ENCODE assay signal across 24 cellular contexts in genomic region chr1:235009561-235010306, GRCh38.
DNase-seq lines count a peak whose midpoint lies in the region; ATAC-seq, FAIRE-seq and TF ChIP-seq lines count a peak whose summit lies in the region.
"Had no signal": no experiment of that assay in that cellular context is flagged by ENCODE, and none has a peak within 500 bp of the region (broad histone marks: within the 10 kb centered on the region; RNA-seq: fewer than 3 reads in every experiment).

No MANE protein-coding gene starts in this region.

- no TSS peak for BruUV-seq in OCI-LY7 (replicated peaks; lab: Mats Ljungman, UMichigan)

- no peak overlapping the region; the same call in 1 of the 2 replicates for H2AFZ ChIP-seq in OCI-LY7 (ENCODE audit: low read length)
- H2AFZ ChIP-seq in H1 (ENCODE audit: low read length) = 0 out of 2 replicates have a peak overlapping the region, but pooled peaks have one; percentile 31
- H2AFZ ChIP-seq: neural progenitor cell had no signal

- H2BK12ac ChIP-seq in H1 (ENCODE audit: low read depth, low read length) = no peak overlapping the region

- 0 out of 2 replicates have a peak overlapping the region, but pooled peaks have one; percentile 29 for H2BK15ac ChIP-seq in H1 (ENCODE audit: low read length)

- H3K23me2 ChIP-seq in H1 (ENCODE audit: low read depth, low read length) = no peaks in the 10 kb centered on the region

- H3K27ac Mint-ChIP-seq in activated CD8-positive, alpha-beta memory T cell treated with anti-CD3 and anti-CD28 coated beads, Interleukin-2, amount 10 ng/mL, durations not matched to agents 7 days and 5 days = peak overlapping the region; percentile 69
- peak overlapping the region; percentile 53 for H3K27ac Mint-ChIP-seq in stimulated activated effector memory CD8-positive, alpha-beta T cell treated with anti-CD3 and anti-CD28 coated beads, Interleukin-12 subunit alpha, Interleukin-12 subunit beta, amount 100 ng/mL, for 72 hours
- H3K27ac Mint-ChIP-seq: HFFc6, neural progenitor cell had no signal

- intact Hi-C loops in OCI-LY7 (cut with micrococcal nuclease; ENCODE audit: unreplicated experiment) = loop anchor here (2.0 to 5.0 kb wide), 2 partner anchors 65 to 167 kb away; no protein-coding TSS in a partner anchor

- H3K36me3 ChIP-seq in OCI-LY7 (ENCODE audit: insufficient read depth, low read length) (peaks cover 8% of the 10 kb centered on the region; the same call in 1 of the 2 replicates), H1 (ENCODE audit: control insufficient read depth in 2 of 4, insufficient read depth in 4 of 4, low read length in 3 of 4) (no peaks in the 10 kb centered on the region)
- H3K36me3 ChIP-seq: ascending aorta, gastroesophageal sphincter, MG63, neural progenitor cell, upper lobe of left lung had no signal

- H3K79me2 ChIP-seq in OCI-LY7 (ENCODE audit: insufficient read depth, low read depth, low read length) = no peaks in the 10 kb centered on the region
- H3K79me2 ChIP-seq in H1 (ENCODE audit: control insufficient read depth in 1 of 2, insufficient read depth in 2 of 2, low read length in 2 of 2) = no peaks in the 10 kb centered on the region

- no peak overlapping the region for H2BK5ac ChIP-seq in H1 (ENCODE audit: low read depth, low read length)

- no peak overlapping the region for H2AK5ac ChIP-seq in H1 (ENCODE audit: low read depth, low read length)

- H3K27ac ChIP-seq in OCI-LY7 (ENCODE audit: low read depth, low read length, poor library complexity, severe bottlenecking) (peak overlapping the region; percentile 87), H1 (ENCODE audit: low read depth, low read length) (no peak overlapping the region)
- H3K27ac ChIP-seq: ascending aorta, gastroesophageal sphincter, neural progenitor cell had no signal

- peaks cover 99% of the 10 kb centered on the region for H3K4me1 ChIP-seq in OCI-LY7 (ENCODE audit: insufficient read depth, low read length, poor library complexity, severe bottlenecking)
- peaks cover 0 to 3% (median 0%) of the 10 kb centered on the region in 4 experiments; a peak in 1 of 7 replicates for H3K4me1 ChIP-seq in H1 (replicated peaks in 1 of 4; ENCODE audit: control insufficient read depth in 3 of 4, insufficient read depth in 4 of 4, low read length in 3 of 4)
- H3K4me1 ChIP-seq: ascending aorta, neural progenitor cell had no signal

- H3K4me2 ChIP-seq in OCI-LY7 (ENCODE audit: low read length) (peak overlapping the region; percentile 51), H1 (ENCODE audit: insufficient read depth in 1 of 2, low read depth in 2 of 2, low read length in 2 of 2) (no peak overlapping the region)
- H3K4me2 ChIP-seq: neural progenitor cell, SK-N-SH had no signal

- peaks cover 10% of the 10 kb centered on the region for H3K9me3 Mint-ChIP-seq in activated CD8-positive, alpha-beta memory T cell treated with anti-CD3 and anti-CD28 coated beads, Interleukin-2, amount 10 ng/mL, durations not matched to agents 7 days and 5 days (ENCODE audit: low read depth)
- peaks cover 6% of the 10 kb centered on the region for H3K9me3 Mint-ChIP-seq in stimulated activated effector memory CD8-positive, alpha-beta T cell treated with anti-CD3 and anti-CD28 coated beads, Interleukin-12 subunit alpha, Interleukin-12 subunit beta, amount 100 ng/mL, for 72 hours

- ATAC-seq in activated CD8-positive, alpha-beta memory T cell treated with anti-CD3 and anti-CD28 coated beads, Interleukin-2, amount 10 ng/mL, durations not matched to agents 7 days and 5 days = no peak
- ATAC-seq in stimulated activated effector memory CD8-positive, alpha-beta T cell treated with anti-CD3 and anti-CD28 coated beads, Interleukin-12 subunit alpha, Interleukin-12 subunit beta, amount 100 ng/mL, for 72 hours = no peak
- ATAC-seq in GM19324 (IDR thresholded peaks at IDR 0.05; ENCODE audit: low FRiP score, unreplicated experiment) = no peak
- ATAC-seq: gastroesophageal sphincter, PC-3, right cardiac atrium had no signal

- H3K79me1 ChIP-seq in H1 (ENCODE audit: low read depth, low read length) = no peaks in the 10 kb centered on the region

- H4K8ac ChIP-seq in H1 (ENCODE audit: extremely low read depth, insufficient read depth, low read length) = peak overlapping the region; percentile 39

- peaks cover 83% of the 10 kb centered on the region for H3K4me1 Mint-ChIP-seq in activated CD8-positive, alpha-beta memory T cell treated with anti-CD3 and anti-CD28 coated beads, Interleukin-2, amount 10 ng/mL, durations not matched to agents 7 days and 5 days
- peaks cover 73% of the 10 kb centered on the region for H3K4me1 Mint-ChIP-seq in stimulated activated effector memory CD8-positive, alpha-beta T cell treated with anti-CD3 and anti-CD28 coated beads, Interleukin-12 subunit alpha, Interleukin-12 subunit beta, amount 100 ng/mL, for 72 hours

- H3K9me3 ChIP-seq in OCI-LY7 (ENCODE audit: low read length) = peaks cover 11% of the 10 kb centered on the region; the same call in 1 of the 2 replicates
- peaks cover 0 to 9% of the 10 kb centered on the region in 2 experiments; a peak in 1 of 4 replicates for H3K9me3 ChIP-seq in H1 (ENCODE audit: insufficient read depth in 2 of 2, low read depth in 1 of 2, low read length in 1 of 2)
- H3K9me3 ChIP-seq: ascending aorta, gastroesophageal sphincter, MG63, SK-N-SH, upper lobe of left lung had no signal

- H3K14ac ChIP-seq in H1 (ENCODE audit: insufficient read length) = no peak overlapping the region

- peaks cover 5% of the 10 kb centered on the region for H3K27me3 Mint-ChIP-seq in activated CD8-positive, alpha-beta memory T cell treated with anti-CD3 and anti-CD28 coated beads, Interleukin-2, amount 10 ng/mL, durations not matched to agents 7 days and 5 days

- no peaks in the 10 kb centered on the region for H3K27me3 ChIP-seq in H1 (replicated peaks in 1 of 4; ENCODE audit: control insufficient read depth in 3 of 4, extremely low read depth in 1 of 4, insufficient read depth in 3 of 4, low read length in 3 of 4)
- H3K27me3 ChIP-seq: ascending aorta, gastroesophageal sphincter, MG63, neural progenitor cell, upper lobe of left lung had no signal

- no peak for FAIRE-seq in H1 (lab: Jason Lieb, UNC)
- FAIRE-seq: colon had no signal

- POLR2A ChIA-PET in OCI-LY7 (lab: Charles Lee) (interaction anchor here (0.6 to 1.3 kb wide), 10 partner anchors 20 to 512 kb away, joined by 3 to 5 read pairs (median 4); no protein-coding TSS in a partner anchor), H1 (lab: Charles Lee; ENCODE audit: partially characterized antibody) (no interaction called here)

- H3K9ac ChIP-seq in H1 (replicated peaks in 1 of 4; ENCODE audit: extremely low read depth in 1 of 4, low read depth in 3 of 4, low read length in 3 of 4) = no peak overlapping the region
- H3K9ac ChIP-seq: neural progenitor cell, SK-N-SH had no signal

- CTCF ChIA-PET in activated CD8-positive, alpha-beta memory T cell treated with anti-CD3 and anti-CD28 coated beads, Interleukin-2, amount 10 ng/mL, durations not matched to agents 7 days and 5 days (lab: Charles Lee) = no interaction called here
- CTCF ChIA-PET in OCI-LY7 (lab: Charles Lee; ENCODE audit: unreplicated experiment) (no interaction called here), H1 (lab: Charles Lee; ENCODE audit: partially characterized antibody) (interaction anchor here (0.6 kb wide), 1 partner anchor 108 kb away, joined by 3 read pairs; no protein-coding TSS in a partner anchor)

- H3K36me3 Mint-ChIP-seq in activated CD8-positive, alpha-beta memory T cell treated with anti-CD3 and anti-CD28 coated beads, Interleukin-2, amount 10 ng/mL, durations not matched to agents 7 days and 5 days = peaks cover 56% of the 10 kb centered on the region
- peaks cover 39% of the 10 kb centered on the region for H3K36me3 Mint-ChIP-seq in stimulated activated effector memory CD8-positive, alpha-beta T cell treated with anti-CD3 and anti-CD28 coated beads, Interleukin-12 subunit alpha, Interleukin-12 subunit beta, amount 100 ng/mL, for 72 hours
- H3K36me3 Mint-ChIP-seq: neural progenitor cell had no signal

- H4K91ac ChIP-seq in H1 (replicated peaks; ENCODE audit: insufficient read length, low read length) = no peak overlapping the region

- no peaks in the 10 kb centered on the region for H4K20me1 ChIP-seq in OCI-LY7 (ENCODE audit: insufficient read depth, low read length)
- H4K20me1 ChIP-seq in H1 (replicated peaks in 1 of 2; ENCODE audit: control insufficient read depth in 1 of 2, insufficient read depth in 2 of 2, low read length in 2 of 2) = no peaks in the 10 kb centered on the region

- no peak overlapping the region for H3K23ac ChIP-seq in H1 (ENCODE audit: insufficient read length)

- TF ChIP-seq CTCF in OCI-LY7 (conservative IDR thresholded peaks at IDR 0.05; ENCODE audit: low read length) = no peak
- no peak for TF ChIP-seq CTCF in H1 (IDR thresholded peaks at IDR 0.05; ENCODE audit: control extremely low read depth in 1 of 3, insufficient read depth in 1 of 3, low read depth in 1 of 3, low read length in 3 of 3)

- no peak overlapping the region for H2BK120ac ChIP-seq in H1 (replicated peaks; ENCODE audit: low read depth, low read length)

- no peak overlapping the region for H3K4me3 Mint-ChIP-seq in activated CD8-positive, alpha-beta memory T cell treated with anti-CD3 and anti-CD28 coated beads, Interleukin-2, amount 10 ng/mL, durations not matched to agents 7 days and 5 days
- peak overlapping the region; percentile 28 for H3K4me3 Mint-ChIP-seq in stimulated activated effector memory CD8-positive, alpha-beta T cell treated with anti-CD3 and anti-CD28 coated beads, Interleukin-12 subunit alpha, Interleukin-12 subunit beta, amount 100 ng/mL, for 72 hours
- H3K4me3 Mint-ChIP-seq: HFFc6, neural progenitor cell had no signal

- no peak overlapping the region for H3K56ac ChIP-seq in H1 (replicated peaks; ENCODE audit: insufficient read length, low read depth, low read length)

- whole genome bisulfite sequencing in H1 (ENCODE audit: extremely low coverage in 1 of 2, insufficient coverage in 1 of 2, insufficient read length in 1 of 2, insufficient replicate concordance in 2 of 2, low coverage in 1 of 2, low lambda C conversion rate in 2 of 2, missing lambda C conversion rate in 1 of 2), 2 experiments = 90% methylated on average over 13 of the region's 13 CpGs; no CpG with 5 or more reads in 1 of the 2 experiments

- H3K9me2 ChIP-seq in OCI-LY7 (ENCODE audit: insufficient read depth, low read length) = no peaks in the 10 kb centered on the region
- H3K9me2 ChIP-seq: SK-N-SH had no signal

- no peak overlapping the region for H2BK20ac ChIP-seq in H1 (ENCODE audit: low read length)

- no peak overlapping the region for H3K18ac ChIP-seq in H1 (ENCODE audit: extremely low read depth, low read length)

- H3K4ac ChIP-seq in H1 (replicated peaks; ENCODE audit: insufficient read length, low read depth, low read length) = no peak overlapping the region

- no peak for TF ChIP-seq RAD21 in H1 (IDR thresholded peaks at IDR 0.05 in 1 of 2, conservative IDR thresholded peaks at IDR 0.05 in 1 of 2; ENCODE audit: low read depth in 2 of 2, low read length in 2 of 2)

- H3K4me3 ChIP-seq in OCI-LY7 (ENCODE audit: low read depth, low read length, poor library complexity, severe bottlenecking) (no peak overlapping the region), H1 (ENCODE audit: extremely low read depth in 1 of 4, insufficient read depth in 2 of 4, low read depth in 3 of 4, low read length in 4 of 4) (no peak overlapping the region)
- H3K4me3 ChIP-seq: ascending aorta, gastroesophageal sphincter, lung, MG63, neural progenitor cell, upper lobe of left lung had no signal

- TF ChIP-seq POLR2A in H1 (IDR thresholded peaks at IDR 0.05; ENCODE audit: control extremely low read depth in 1 of 2, low read depth in 2 of 2, low read length in 2 of 2) = no peak

- H4K5ac ChIP-seq in H1 (ENCODE audit: insufficient read length, low read depth, low read length) = no peak overlapping the region

- TF ChIP-seq EP300 in H1 (IDR thresholded peaks at IDR 0.05; ENCODE audit: borderline replicate concordance in 1 of 2, low read depth in 2 of 2, low read length in 2 of 2) = no peak

- no peak for DNase-seq in activated CD8-positive, alpha-beta memory T cell treated with anti-CD3 and anti-CD28 coated beads, Interleukin-2, amount 10 ng/mL, durations not matched to agents 7 days and 5 days
- no peak for DNase-seq in activated CD8-positive, alpha-beta memory T cell treated with anti-CD3 and anti-CD28 coated beads, Interleukin-2, amount 50 U/mL, for 4 hours
- DNase-seq in OCI-LY7 (ENCODE audit: low spot score) (no peak), H1 (ENCODE audit: low read depth in 1 of 2, low spot score in 2 of 2) (no peak), NCI-H187 (lab: John Stamatoyannopoulos, UW) (no peak)
- no peak for DNase-seq in stimulated activated effector memory CD8-positive, alpha-beta T cell treated with anti-CD3 and anti-CD28 coated beads, Interleukin-12 subunit alpha, Interleukin-12 subunit beta, amount 100 ng/mL, for 72 hours (ENCODE audit: low spot score in 2 of 2)
- no peak for DNase-seq in stimulated activated naive CD4-positive, alpha-beta T cell treated with Interleukin-2 at 50 U/mL for 16 hours (lab: John Stamatoyannopoulos, UW)
- DNase-seq: ACHN; activated T-cell treated with anti-CD3 and anti-CD28 coated beads, Interleukin-2, amount 50 U/mL, for 1 hour; GDM1; HFFc6; MG63; NCI-H2029; NCI-H524 treated with DMSO at 0.1 percent for 48 hours; PC-3; right cardiac atrium; SK-N-SH had no signal
